In genomic region chr10:21732067-21732772, GRCh38 we compare ENCODE assay signal across 1 cellular context.
TF ChIP-seq lines count a peak whose summit lies in the region.

No MANE protein-coding gene starts in this region.

TF ChIP-seq in K562, 482 proteins besides CTCF, POLR2A, EP300 and RAD21 (continued from another document):
- TF ChIP-seq E4F1 (CRISPR knock-in tag; IDR thresholded peaks at IDR 0.05; ENCODE audit: borderline replicate concordance) (no peak), PCBP1 (IDR thresholded peaks at IDR 0.05; ENCODE audit: low read depth, low read length, poor library complexity, severe bottlenecking) (no peak), THRA (IDR thresholded peaks at IDR 0.05) (no peak), XRCC5 (IDR thresholded peaks at IDR 0.05; ENCODE audit: low read depth, low read length) (peak; percentile 75; the same call in 1 of the 2 replicates), MLLT1 (IDR thresholded peaks at IDR 0.05) (no peak), STAG1 (CRISPR knock-in tag; IDR thresholded peaks at IDR 0.05; ENCODE audit: borderline replicate concordance) (peak; percentile 78; the same call in 1 of the 2 replicates), RCOR1 (IDR thresholded peaks at IDR 0.05; ENCODE audit: borderline replicate concordance in 1 of 2, low read depth in 2 of 2, low read length in 2 of 2) (peak in 1 of 2 experiments; percentile 40; a peak in 1 of 4 replicates), CTBP1 (IDR thresholded peaks at IDR 0.05; ENCODE audit: borderline replicate concordance) (peak; percentile 41; the same call in 1 of the 2 replicates), BDP1 (IDR thresholded peaks at IDR 0.05; ENCODE audit: insufficient read depth, insufficient read length) (no peak)
TF ChIP-seq in K562: peak in this region for 20.
